In the genomic region with DNA sequence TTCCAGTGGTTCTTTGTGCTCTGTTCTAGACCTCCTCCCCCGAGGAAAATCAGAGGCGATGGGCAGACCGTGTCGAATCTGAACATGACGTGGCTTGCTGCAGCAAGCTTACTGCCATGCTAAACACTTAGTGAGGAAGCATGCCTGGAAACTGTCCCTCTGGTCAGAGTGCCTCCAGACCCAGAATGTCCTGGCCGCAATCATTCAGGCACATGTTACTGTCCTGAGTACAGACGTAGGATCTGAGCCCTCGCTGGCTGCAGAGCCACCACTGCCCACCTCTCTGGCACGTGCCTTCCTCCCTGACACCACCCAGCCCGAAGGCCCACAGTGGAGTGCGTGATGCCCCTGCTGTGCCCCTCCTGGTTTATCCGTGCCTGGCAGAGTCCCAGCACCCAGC, we compare ENCODE assay signal across 26 cellular contexts.
DNase-seq lines count a peak whose midpoint lies in the region; ATAC-seq, FAIRE-seq and TF ChIP-seq lines count a peak whose summit lies in the region.
"Had no signal": no experiment of that assay in that cellular context is flagged by ENCODE, and none has a peak within 500 bp of the region (broad histone marks: within the 10 kb centered on the region; RNA-seq: fewer than 3 reads in every experiment).

No MANE protein-coding gene starts in this region.

- in situ Hi-C loops in G401 (cut with HindIII; ENCODE audit: low sequenced_read_pairs) = no loop called here

- intact Hi-C loops in sciatic nerve (cut with DNase I) = no loop called here
- intact Hi-C loops in activated CD4-positive, alpha-beta memory T cell treated with anti-CD3 and anti-CD28 coated beads for 36 hours (cut with micrococcal nuclease) = no loop called here

- no peak for TF ChIP-seq EP300 in A549 (IDR thresholded peaks at IDR 0.05)

- no peak overlapping the region for H2AFZ ChIP-seq in astrocyte (ENCODE audit: low read depth, low read length)
- H2AFZ ChIP-seq: parathyroid adenoma had no signal

- no peak overlapping the region for H3K4me3 ChIP-seq in A549
- no peak overlapping the region for H3K4me3 ChIP-seq in astrocyte (ENCODE audit: insufficient read depth, low read depth, low read length)
- H3K4me3 ChIP-seq in right atrium auricular region = no peak overlapping the region
- H3K4me3 ChIP-seq: adrenal gland, cardiac muscle cell, SJSA1, thyroid gland had no signal

- H3K27me3 Mint-ChIP-seq in astrocyte (ENCODE audit: low read depth, unreplicated experiment) = peaks cover 2% of the 10 kb centered on the region
- peaks cover 8% of the 10 kb centered on the region for H3K27me3 Mint-ChIP-seq in activated CD4-positive, alpha-beta memory T cell treated with anti-CD3 and anti-CD28 coated beads for 36 hours

- H3K4me1 ChIP-seq in A549 = peaks cover 22% of the 10 kb centered on the region
- H3K4me1 ChIP-seq in astrocyte (ENCODE audit: insufficient read depth, low read length) = peaks cover 24% of the 10 kb centered on the region
- peaks cover 0 to 35% of the 10 kb centered on the region in 2 donors for H3K4me1 ChIP-seq in right atrium auricular region
- H3K4me1 ChIP-seq: adrenal gland, thyroid gland had no signal

- H3K9me3 ChIP-seq in A549 = no peaks in the 10 kb centered on the region; the same call in 2 of the 3 replicates
- no peaks in the 10 kb centered on the region for H3K9me3 ChIP-seq in astrocyte (ENCODE audit: insufficient read depth, low read depth, low read length)
- no peaks in the 10 kb centered on the region for H3K9me3 ChIP-seq in right atrium auricular region
- H3K9me3 ChIP-seq: adrenal gland, SJSA1, thyroid gland had no signal

- DNase-seq in A549 (ENCODE audit: low read depth in 1 of 2, low spot score in 1 of 2) (no peak), G401 (ENCODE audit: low spot score) (peak; percentile 38), astrocyte (ENCODE audit: low read depth) (peak; percentile 29), right atrium auricular region (ENCODE audit: low spot score) (peak; percentile 59), sciatic nerve (ENCODE audit: low spot score) (no peak), HT-29 (ENCODE audit: low spot score) (no peak)
- DNase-seq in activated effector memory CD4-positive, alpha-beta T cell treated with Interleukin-2 at 50 U/mL for 16 hours = no peak
- no peak for DNase-seq in activated CD4-positive, alpha-beta memory T cell treated with anti-CD3 and anti-CD28 coated beads for 36 hours
- DNase-seq: activated CD4-positive, alpha-beta T cell treated with anti-CD3 and anti-CD28 coated beads, Interleukin-2, amount 50 U/mL, for 1 hour; activated gamma-delta T cell; adrenal gland; dermis blood vessel endothelial cell; islet precursor cell; natural killer cell; NCI-H2081 treated with DMSO at 0.1 percent for 48 hours; stimulated activated CD4-positive, alpha-beta T cell treated with anti-CD3 and anti-CD28 coated beads, Interleukin-2, amount 100 ng/mL, for 24 hours; stimulated activated naive CD4-positive, alpha-beta T cell; thyroid gland had no signal

- H3K27ac ChIP-seq in A549 = peak overlapping the region; percentile 90 to 92
- no peak overlapping the region for H3K27ac ChIP-seq in astrocyte (ENCODE audit: low read depth, low read length)
- peak overlapping the region; percentile 53 to 58 for H3K27ac ChIP-seq in right atrium auricular region
- H3K27ac ChIP-seq: adrenal gland, cardiac muscle cell, epithelial cell of prostate, parathyroid adenoma, SJSA1, thyroid gland, VCaP had no signal

- 98% methylated on average over 11 of the region's 12 CpGs for WGBS in A549 (ENCODE audit: missing lambda C conversion rate)

- H3K36me3 ChIP-seq in astrocyte (ENCODE audit: insufficient read depth, low read length) = no peaks in the 10 kb centered on the region
- H3K36me3 ChIP-seq in right atrium auricular region = no peaks in the 10 kb centered on the region
- H3K36me3 ChIP-seq: adrenal gland, cardiac muscle cell, SJSA1, thyroid gland had no signal

- no peak overlapping the region for H3K9ac ChIP-seq in astrocyte (ENCODE audit: low read length)
- H3K9ac ChIP-seq: parathyroid adenoma had no signal

- H3K36me3 Mint-ChIP-seq in astrocyte (ENCODE audit: low read depth, unreplicated experiment) = peaks cover 7% of the 10 kb centered on the region
- H3K36me3 Mint-ChIP-seq in activated CD4-positive, alpha-beta memory T cell treated with anti-CD3 and anti-CD28 coated beads for 36 hours = no peaks in the 10 kb centered on the region
- H3K36me3 Mint-ChIP-seq: mesothelial cell of epicardium, natural killer cell had no signal

- H3K27me3 ChIP-seq in astrocyte (ENCODE audit: insufficient read depth, low read length) (no peaks in the 10 kb centered on the region), right atrium auricular region (no peaks in the 10 kb centered on the region)
- H3K27me3 ChIP-seq: adrenal gland, cardiac muscle cell, SJSA1, thyroid gland had no signal

- H3K4me3 Mint-ChIP-seq in astrocyte (ENCODE audit: unreplicated experiment) = no peak overlapping the region
- H3K4me3 Mint-ChIP-seq in activated CD4-positive, alpha-beta memory T cell treated with anti-CD3 and anti-CD28 coated beads for 36 hours = no peak overlapping the region
- H3K4me3 Mint-ChIP-seq: mesothelial cell of epicardium, natural killer cell had no signal

- no peaks in the 10 kb centered on the region for H4K20me1 ChIP-seq in astrocyte (ENCODE audit: insufficient read depth, low read length)

- H3K4me2 ChIP-seq in A549 = no peak overlapping the region
- H3K4me2 ChIP-seq in astrocyte (ENCODE audit: low read length) = peak overlapping the region; percentile 12

- POLR2A ChIA-PET in A549 (lab: Yijun Ruan, JAX) = no interaction called here
- POLR2A ChIA-PET in activated CD4-positive, alpha-beta memory T cell treated with anti-CD3 and anti-CD28 coated beads for 36 hours (lab: Charles Lee) = no interaction called here

- H3K79me2 ChIP-seq in astrocyte (ENCODE audit: insufficient read depth, low read length) = no peaks in the 10 kb centered on the region
- H3K79me2 ChIP-seq: parathyroid adenoma had no signal

- no peak for TF ChIP-seq POLR2A in A549 (IDR thresholded peaks at IDR 0.05; ENCODE audit: low read length)

- CTCF ChIA-PET in A549 (lab: Yijun Ruan, JAX) = interaction anchor here (1.0 to 3.1 kb wide), 2 partner anchors 9 to 13 kb away, joined by 3 to 13 read pairs; no protein-coding TSS in a partner anchor
- CTCF ChIA-PET in activated CD4-positive, alpha-beta memory T cell treated with anti-CD3 and anti-CD28 coated beads for 36 hours (lab: Charles Lee) = no interaction called here

- no peak for TF ChIP-seq RAD21 in A549 (conservative IDR thresholded peaks at IDR 0.05 in 1 of 2, IDR thresholded peaks at IDR 0.05 in 1 of 2)

- FAIRE-seq in A549 (lab: Jason Lieb, UNC) = no peak
- no peak for FAIRE-seq in astrocyte (lab: Jason Lieb, UNC)
- FAIRE-seq: frontal cortex, GM12892 had no signal

- ATAC-seq in A549 (no peak), sciatic nerve (no peak)
- ATAC-seq: natural killer cell had no signal

- peaks cover 22% of the 10 kb centered on the region for H3K4me1 Mint-ChIP-seq in astrocyte (ENCODE audit: low read depth, unreplicated experiment)
- no peaks in the 10 kb centered on the region for H3K4me1 Mint-ChIP-seq in activated CD4-positive, alpha-beta memory T cell treated with anti-CD3 and anti-CD28 coated beads for 36 hours (ENCODE audit: low read depth)

- no peak overlapping the region for H3K27ac Mint-ChIP-seq in astrocyte (ENCODE audit: unreplicated experiment)
- H3K27ac Mint-ChIP-seq in activated CD4-positive, alpha-beta memory T cell treated with anti-CD3 and anti-CD28 coated beads for 36 hours = no peak overlapping the region
- H3K27ac Mint-ChIP-seq: mesothelial cell of epicardium, natural killer cell had no signal

- TF ChIP-seq CTCF in A549 (IDR thresholded peaks at IDR 0.05) = no peak
- TF ChIP-seq CTCF in astrocyte (IDR thresholded peaks at IDR 0.05; ENCODE audit: insufficient read depth, low read depth, low read length) = no peak
- no peak for TF ChIP-seq CTCF in right atrium auricular region (IDR thresholded peaks at IDR 0.05)

- H3K9me3 Mint-ChIP-seq in astrocyte (ENCODE audit: unreplicated experiment) = peaks cover 3% of the 10 kb centered on the region
- H3K9me3 Mint-ChIP-seq in activated CD4-positive, alpha-beta memory T cell treated with anti-CD3 and anti-CD28 coated beads for 36 hours = no peaks in the 10 kb centered on the region
- H3K9me3 Mint-ChIP-seq: mesothelial cell of epicardium, natural killer cell had no signal

TF ChIP-seq in A549, 52 proteins besides CTCF, POLR2A, EP300 and RAD21:
- TF ChIP-seq ZFP36 (IDR thresholded peaks at IDR 0.05; ENCODE audit: borderline replicate concordance, partially characterized antibody) (no peak), HOXB13 (CRISPR knock-in tag; IDR thresholded peaks at IDR 0.05; ENCODE audit: low read depth) (no peak)

Comparison
In these comparisons a context has a peak if more than half of its experiments do, and no peak if none do; other contexts are left out.
1. DNase-seq: peak in G401 (single experiment), astrocyte (single experiment) and right atrium auricular region (single experiment); none in A549 (0 of 2), sciatic nerve (single experiment), activated effector memory CD4-positive, alpha-beta T cell treated with Interleukin-2 at 50 U/mL for 16 hours (single experiment), HT-29 (single experiment) and activated CD4-positive, alpha-beta memory T cell treated with anti-CD3 and anti-CD28 coated beads for 36 hours (single experiment).